ENCODE assay signal across 20 cellular contexts in genomic region chr20:47860049-47860830, GRCh38.
DNase-seq lines count a peak whose midpoint lies in the region; ATAC-seq, FAIRE-seq and TF ChIP-seq lines count a peak whose summit lies in the region.
"Had no signal": no experiment of that assay in that cellular context is flagged by ENCODE, and none has a peak within 500 bp of the region (broad histone marks: within the 10 kb centered on the region; RNA-seq: fewer than 3 reads in every experiment).

No MANE protein-coding gene starts in this region.

- no peaks in the 10 kb centered on the region for H4K20me1 ChIP-seq in PC-9 (ENCODE audit: insufficient read depth)
- no peaks in the 10 kb centered on the region for H4K20me1 ChIP-seq in HepG2 (ENCODE audit: insufficient read depth, low read length)

- CTCF ChIA-PET in PC-9 (lab: Charles Lee), result interaction anchor here (0.6 kb wide), 1 partner anchor 51 kb away, joined by 3 read pairs; no protein-coding TSS in a partner anchor
- CTCF ChIA-PET in HepG2 (lab: Yijun Ruan, JAX; ENCODE audit: low intra/inter-chr PET ratio, low total read pairs), result no interaction called here

- no peaks in the 10 kb centered on the region for H3K9me3 ChIP-seq in PC-9 (ENCODE audit: insufficient read depth, low read depth)
- peaks cover under 1% of the 10 kb centered on the region; the same call in 1 of the 2 replicates for H3K9me3 ChIP-seq in HepG2 (ENCODE audit: low read length)
- H3K9me3 ChIP-seq in upper lobe of right lung, result no peaks in the 10 kb centered on the region
- H3K9me3 ChIP-seq: Caco-2 had no signal

- TF ChIP-seq CTCF in PC-9 (conservative IDR thresholded peaks at IDR 0.05) (no peak), HepG2 (CRISPR knock-in tag; IDR thresholded peaks at IDR 0.05) (0 out of 2 replicates have a peak, but pooled peaks have one; percentile 5), upper lobe of right lung (IDR thresholded peaks at IDR 0.05) (no peak)

- H3K27ac ChIP-seq in PC-9, result peak overlapping the region; percentile 99
- no peak overlapping the region for H3K27ac ChIP-seq in HepG2 (ENCODE audit: extremely low read length, insufficient read depth, low read length)
- no peak overlapping the region for H3K27ac ChIP-seq in upper lobe of right lung
- H3K27ac ChIP-seq: SK-N-MC had no signal

- no peaks in the 10 kb centered on the region; the same call in 1 of the 2 replicates for H3K9me2 ChIP-seq in PC-9 (ENCODE audit: insufficient read depth)

- H2AFZ ChIP-seq in PC-9 (no peak overlapping the region), HepG2 (ENCODE audit: low read length) (no peak overlapping the region)
- H2AFZ ChIP-seq: GM23338 had no signal

- 41% methylated on average over 9 of the region's 14 CpGs for WGBS in HepG2 (ENCODE audit: low lambda C conversion rate)

- intact Hi-C loops in PC-9 (cut with micrococcal nuclease; ENCODE audit: unreplicated experiment), result no loop called here
- intact Hi-C loops in HepG2 (cut with micrococcal nuclease; ENCODE audit: unreplicated experiment), result no loop called here
- intact Hi-C loops in upper lobe of right lung (cut with DNase I), result no loop called here

- in situ Hi-C loops in HepG2 (cut with HindIII; ENCODE audit: extremely low pct_ligation_motif_present, low pct_unique_long_range_greater_than_20kb), result no loop called here

- TF ChIP-seq EP300 in HepG2 (IDR thresholded peaks at IDR 0.05; ENCODE audit: low read depth in 2 of 2, low read length in 2 of 2) (no peak), HepG2 (CRISPR knock-in tag; IDR thresholded peaks at IDR 0.05; ENCODE audit: borderline replicate concordance) (no peak)

- peaks cover 50% of the 10 kb centered on the region for H3F3A ChIP-seq in PC-9 (ENCODE audit: insufficient read depth, low read depth)

- ATAC-seq in HepG2, result peak; percentile 32
- peak; percentile 12 for ATAC-seq in upper lobe of right lung
- ATAC-seq: GM23338 had no signal

- FAIRE-seq in GM12891 (lab: Jason Lieb, UNC) (no peak), HepG2 (lab: Jason Lieb, UNC) (no peak)

- no peak overlapping the region for H3K4me3 ChIP-seq in PC-9
- H3K4me3 ChIP-seq in HepG2 (replicated peaks in 1 of 3; ENCODE audit: insufficient read depth in 1 of 3, low read depth in 2 of 3, low read length in 3 of 3), result no peak overlapping the region
- H3K4me3 ChIP-seq in upper lobe of right lung, result no peak overlapping the region
- H3K4me3 ChIP-seq: GM23338, SK-N-MC had no signal

- H3K9ac ChIP-seq in HepG2 (ENCODE audit: insufficient read depth, low read depth, low read length), result no peak overlapping the region

- POLR2A ChIA-PET in PC-9 (lab: Charles Lee; ENCODE audit: unreplicated experiment) (interaction anchor here (0.6 kb wide), 1 partner anchor 76 kb away, joined by 3 read pairs; no protein-coding TSS in a partner anchor), HepG2 (lab: Yijun Ruan, JAX) (no interaction called here)

- H3K4me1 ChIP-seq in PC-9 (replicated peaks; ENCODE audit: insufficient read depth) (peaks cover 53% of the 10 kb centered on the region), HepG2 (ENCODE audit: insufficient read depth, low read length) (peaks cover 17% of the 10 kb centered on the region), upper lobe of right lung (no peaks in the 10 kb centered on the region)

- DNase-seq in GM12891 (ENCODE audit: insufficient read length, low spot score) (no peak), PC-9 (no peak), HepG2 (ENCODE audit: low spot score) (no peak), upper lobe of right lung (no peak), NCI-H446 treated with DMSO at 0.1 percent for 48 hours (lab: John Stamatoyannopoulos, UW) (no peak), mesenteric fat pad (ENCODE audit: low spot score) (no peak)
- no peak for DNase-seq in stimulated activated CD8-positive, alpha-beta memory T cell treated with anti-CD3 and anti-CD28 coated beads, Interleukin-4, amount 100 ng/mL, for 48 hours
- DNase-seq: Caco-2; CD4-positive, alpha-beta memory T cell; DMS 273 treated with DMSO at 0.1 percent for 48 hours; DMS79 treated with DMSO at 0.1 percent for 48 hours; HCEC 1CT; Kasumi-1; NCI-H1417; NCI-H1694 treated with DMSO at 0.1 percent for 48 hours; NCI-H524; NCI-H774; SHP77 treated with DMSO at 0.1 percent for 48 hours had no signal

- BruUV-seq in PC-9 (replicated peaks; lab: Mats Ljungman, UMichigan) (no TSS peak), HepG2 (replicated peaks; lab: Mats Ljungman, UMichigan) (no TSS peak)

- H3K4me2 ChIP-seq in PC-9 (no peak overlapping the region), HepG2 (ENCODE audit: low read depth, low read length) (no peak overlapping the region)
- H3K4me2 ChIP-seq: GM23338 had no signal

- no peaks in the 10 kb centered on the region for H3K36me3 ChIP-seq in PC-9 (ENCODE audit: low read depth)
- H3K36me3 ChIP-seq in HepG2 (replicated peaks in 1 of 2; ENCODE audit: control insufficient read depth in 1 of 2, insufficient read depth in 2 of 2, low read length in 2 of 2), result no peaks in the 10 kb centered on the region
- H3K36me3 ChIP-seq in upper lobe of right lung, result no peaks in the 10 kb centered on the region

- H3K79me2 ChIP-seq in PC-9 (ENCODE audit: low read depth) (peaks cover 5% of the 10 kb centered on the region; the same call in 1 of the 2 replicates), HepG2 (ENCODE audit: insufficient read depth, low read length) (no peaks in the 10 kb centered on the region)

- no peak for TF ChIP-seq RAD21 in HepG2 (CRISPR knock-in tag; IDR thresholded peaks at IDR 0.05)

- no peaks in the 10 kb centered on the region for H3K27me3 ChIP-seq in PC-9 (ENCODE audit: insufficient read depth, low read depth)
- peaks cover 10 to 30% of the 10 kb centered on the region in 2 experiments; a peak in 4 of 5 replicates for H3K27me3 ChIP-seq in HepG2 (ENCODE audit: control insufficient read depth in 1 of 2, insufficient read depth in 2 of 2, low read length in 2 of 2)
- H3K27me3 ChIP-seq in upper lobe of right lung, result no peaks in the 10 kb centered on the region

- TF ChIP-seq POLR2A in GM12891 (IDR thresholded peaks at IDR 0.05; ENCODE audit: low read depth, low read length), result no peak
- no peak for TF ChIP-seq POLR2A in HepG2 (IDR thresholded peaks at IDR 0.05; ENCODE audit: insufficient read depth in 1 of 2, low read depth in 2 of 2, low read length in 2 of 2)

TF ChIP-seq in GM12891, 5 proteins besides CTCF, POLR2A, EP300 and RAD21:
- no peak for TF ChIP-seq SPI1 (IDR thresholded peaks at IDR 0.05; ENCODE audit: low read depth, low read length)
- TF ChIP-seq TAF1 (IDR thresholded peaks at IDR 0.05; ENCODE audit: low read depth, low read length), result no peak
- TF ChIP-seq PAX5 (IDR thresholded peaks at IDR 0.05; ENCODE audit: insufficient read depth, low read length, severe bottlenecking), result peak; percentile 58

TF ChIP-seq in HepG2, 621 proteins besides CTCF, POLR2A, EP300 and RAD21:
- TF ChIP-seq ZNF775 (CRISPR knock-in tag; IDR thresholded peaks at IDR 0.05; ENCODE audit: borderline replicate concordance) (no peak), CENPT (CRISPR knock-in tag; IDR thresholded peaks at IDR 0.05; ENCODE audit: low read depth) (0 out of 2 replicates have a peak, but pooled peaks have one; percentile 9), IKZF1 (IDR thresholded peaks at IDR 0.05) (no peak)
